In genomic region chr12:91620422-91620821, GRCh38 we compare ENCODE assay signal across 32 cellular contexts.
"Had no signal": no experiment of that assay in that cellular context is flagged by ENCODE, and none has a peak within 500 bp of the region (broad histone marks: within the 10 kb centered on the region; RNA-seq: fewer than 3 reads in every experiment).

No MANE protein-coding gene starts in this region.

- H3K4me3 Mint-ChIP-seq: activated CD4-positive, alpha-beta memory T cell treated with anti-CD3 and anti-CD28 coated beads for 36 hours; activated CD4-positive, alpha-beta T cell treated with anti-CD3 and anti-CD28 coated beads for 36 hours; activated CD4-positive, alpha-beta T cell treated with anti-CD3 and anti-CD28 coated beads, Interleukin-2, amount 10 ng/mL, durations not matched to agents 24 days and 14 days; activated CD8-positive, alpha-beta memory T cell treated with anti-CD3 and anti-CD28 coated beads, Interleukin-2, amount 10 ng/mL, durations not matched to agents 7 days and 5 days; activated CD8-positive, alpha-beta T cell treated with anti-CD3 and anti-CD28 coated beads, Interleukin-2, amount 10 ng/mL, durations not matched to agents 7 days and 5 days; activated naive CD4-positive, alpha-beta T cell treated with anti-CD3 and anti-CD28 coated beads, Interleukin-2, amount 10 ng/mL, durations not matched to agents 7 days and 5 days; activated naive CD8-positive, alpha-beta T cell treated with anti-CD3 and anti-CD28 coated beads, Interleukin-2, amount 10 ng/mL, durations not matched to agents 7 days and 5 days; activated T-helper 1 cell treated with anti-CD3 and anti-CD28 coated beads, Interleukin-12 subunit alpha, Interleukin-12 subunit beta, Interleukin-2, Interleukin-4 antibody, amounts not matched to agents 30 ng/mL and 10 ng/mL and 1 ng/mL, durations not matched to agents 14 hours and 24 hours and 36 hours; central memory CD8-positive, alpha-beta T cell; dendritic cell treated with granulocyte-macrophage colony-stimulating factor and Interleukin-4, amounts not matched to agents 40 ng/mL and 50 ng/mL, for 4 days; endodermal cell had no signal

- H3K36me3 Mint-ChIP-seq: activated CD4-positive, alpha-beta memory T cell treated with anti-CD3 and anti-CD28 coated beads for 36 hours; activated naive CD4-positive, alpha-beta T cell treated with anti-CD3 and anti-CD28 coated beads, Interleukin-2, amount 10 ng/mL, durations not matched to agents 7 days and 5 days; activated naive CD4-positive, alpha-beta T cell treated with anti-CD3 and anti-CD28 coated beads, Interleukin-2, amount 50 U/mL, for 72 hours had no signal

- H3K27ac Mint-ChIP-seq: activated CD4-positive, alpha-beta memory T cell treated with anti-CD3 and anti-CD28 coated beads for 36 hours; activated CD4-positive, alpha-beta T cell treated with anti-CD3 and anti-CD28 coated beads for 36 hours; activated CD4-positive, alpha-beta T cell treated with anti-CD3 and anti-CD28 coated beads, Interleukin-2, amount 10 ng/mL, durations not matched to agents 24 days and 14 days; activated CD8-positive, alpha-beta memory T cell treated with anti-CD3 and anti-CD28 coated beads, Interleukin-2, amount 10 ng/mL, durations not matched to agents 7 days and 5 days; activated CD8-positive, alpha-beta T cell treated with anti-CD3 and anti-CD28 coated beads, Interleukin-2, amount 10 ng/mL, durations not matched to agents 7 days and 5 days; activated naive CD4-positive, alpha-beta T cell treated with anti-CD3 and anti-CD28 coated beads, Interleukin-2, amount 10 ng/mL, durations not matched to agents 7 days and 5 days; activated naive CD4-positive, alpha-beta T cell treated with anti-CD3 and anti-CD28 coated beads, Interleukin-2, amount 50 U/mL, for 72 hours; activated naive CD8-positive, alpha-beta T cell treated with anti-CD3 and anti-CD28 coated beads, Interleukin-2, amount 10 ng/mL, durations not matched to agents 7 days and 5 days; activated T-helper 1 cell treated with anti-CD3 and anti-CD28 coated beads, Interleukin-12 subunit alpha, Interleukin-12 subunit beta, Interleukin-2, Interleukin-4 antibody, amounts not matched to agents 30 ng/mL and 10 ng/mL and 1 ng/mL, durations not matched to agents 14 hours and 24 hours and 36 hours; activated T-helper 2 cell treated with anti-CD3 and anti-CD28 coated beads, Interferon-gamma antibody, Interleukin-2, Interleukin-4, amounts not matched to agents 10 μg/mL and 5 μg/mL and 100 μg/mL, durations not matched to agents 14 hours and 24 hours and 36 hours; dendritic cell treated with granulocyte-macrophage colony-stimulating factor and Interleukin-4, amounts not matched to agents 40 ng/mL and 50 ng/mL, for 4 days; endodermal cell had no signal

- H3K4me3 ChIP-seq: ascending aorta, coronary artery, esophagus muscularis mucosa, gastrocnemius medialis, heart left ventricle had no signal

- H3K36me3 ChIP-seq: ascending aorta, brain microvascular endothelial cell, esophagus muscularis mucosa, gastrocnemius medialis, heart left ventricle had no signal

- H3K27me3 Mint-ChIP-seq: activated CD4-positive, alpha-beta T cell treated with anti-CD3 and anti-CD28 coated beads for 36 hours; activated CD4-positive, alpha-beta T cell treated with anti-CD3 and anti-CD28 coated beads, Interleukin-2, amount 10 ng/mL, durations not matched to agents 24 days and 14 days; activated CD8-positive, alpha-beta memory T cell treated with anti-CD3 and anti-CD28 coated beads, Interleukin-2, amount 10 ng/mL, durations not matched to agents 7 days and 5 days; activated naive CD4-positive, alpha-beta T cell treated with anti-CD3 and anti-CD28 coated beads, Interleukin-2, amount 10 ng/mL, durations not matched to agents 7 days and 5 days; activated naive CD8-positive, alpha-beta T cell treated with anti-CD3 and anti-CD28 coated beads, Interleukin-2, amount 10 ng/mL, durations not matched to agents 7 days and 5 days had no signal

- H3K27me3 ChIP-seq: ascending aorta, brain microvascular endothelial cell, dorsolateral prefrontal cortex, esophagus muscularis mucosa, foreskin keratinocyte, gastrocnemius medialis, heart left ventricle had no signal

- ATAC-seq: activated CD4-positive, alpha-beta T cell treated with anti-CD3 and anti-CD28 coated beads for 36 hours; activated CD8-positive, alpha-beta memory T cell treated with anti-CD3 and anti-CD28 coated beads, Interleukin-2, amount 10 ng/mL, durations not matched to agents 7 days and 5 days; activated CD8-positive, alpha-beta T cell treated with anti-CD3 and anti-CD28 coated beads, Interleukin-2, amount 10 ng/mL, durations not matched to agents 7 days and 5 days; activated naive CD4-positive, alpha-beta T cell treated with anti-CD3 and anti-CD28 coated beads, Interleukin-2, amount 50 U/mL, for 72 hours; foreskin keratinocyte; gastrocnemius medialis had no signal

- H3K9me3 Mint-ChIP-seq: activated naive CD4-positive, alpha-beta T cell treated with anti-CD3 and anti-CD28 coated beads, Interleukin-2, amount 50 U/mL, for 72 hours; activated T-helper 2 cell treated with anti-CD3 and anti-CD28 coated beads, Interferon-gamma antibody, Interleukin-2, Interleukin-4, amounts not matched to agents 10 μg/mL and 5 μg/mL and 100 μg/mL, durations not matched to agents 14 hours and 24 hours and 36 hours; central memory CD8-positive, alpha-beta T cell had no signal

- H3K27ac ChIP-seq: ascending aorta, brain microvascular endothelial cell, coronary artery, esophagus muscularis mucosa, foreskin keratinocyte, gastrocnemius medialis had no signal

- FAIRE-seq: bronchial epithelial cell had no signal

- H3K4me1 Mint-ChIP-seq: activated naive CD4-positive, alpha-beta T cell treated with anti-CD3 and anti-CD28 coated beads, Interleukin-2, amount 10 ng/mL, durations not matched to agents 7 days and 5 days; central memory CD8-positive, alpha-beta T cell had no signal

- H3K4me1 ChIP-seq: ascending aorta, esophagus muscularis mucosa, gastrocnemius medialis had no signal

- H3K9me3 ChIP-seq: ascending aorta, esophagus muscularis mucosa, gastrocnemius medialis, heart left ventricle had no signal

- DNase-seq: activated CD4-positive, alpha-beta memory T cell treated with anti-CD3 and anti-CD28 coated beads for 36 hours; activated CD4-positive, alpha-beta T cell treated with anti-CD3 and anti-CD28 coated beads for 36 hours; activated CD4-positive, alpha-beta T cell treated with anti-CD3 and anti-CD28 coated beads, Interleukin-2, amount 10 ng/mL, durations not matched to agents 24 days and 14 days; activated CD4-positive, CD25-positive, alpha-beta regulatory T cell; activated CD4-positive, CD25-positive, alpha-beta regulatory T cell treated with anti-CD3 and anti-CD28 coated beads, Interleukin-2, amount 50 U/mL, for 72 hours; activated CD8-positive, alpha-beta memory T cell treated with anti-CD3 and anti-CD28 coated beads, Interleukin-2, amount 10 ng/mL, durations not matched to agents 7 days and 5 days; activated CD8-positive, alpha-beta memory T cell treated with anti-CD3 and anti-CD28 coated beads, Interleukin-2, amount 50 U/mL, for 4 hours; activated CD8-positive, alpha-beta T cell treated with anti-CD3 and anti-CD28 coated beads, Interleukin-2, amount 10 ng/mL, durations not matched to agents 7 days and 5 days; activated effector memory CD4-positive, alpha-beta T cell treated with anti-CD3 and anti-CD28 coated beads, Interleukin-2, amount 50 U/mL, for 16 hours; activated naive CD4-positive, alpha-beta T cell; activated naive CD4-positive, alpha-beta T cell treated with anti-CD3 and anti-CD28 coated beads, Interleukin-2, amount 10 ng/mL, durations not matched to agents 7 days and 5 days; activated naive CD8-positive, alpha-beta T cell treated with anti-CD3 and anti-CD28 coated beads, Interleukin-2, amount 10 ng/mL, durations not matched to agents 7 days and 5 days; activated T-cell treated with anti-CD3 and anti-CD28 coated beads, Interleukin-2, amount 50 U/mL, for 1 hour; activated T-cell treated with anti-CD3 and anti-CD28 coated beads, Interleukin-2, amount 50 U/mL, for 48 hours; brain microvascular endothelial cell; effector memory CD4-positive, alpha-beta T cell; foreskin keratinocyte; gastrocnemius medialis; glutamatergic neuron; T-helper 2 cell had no signal
